ENCODE assay signal across 22 cellular contexts in the genomic region with DNA sequence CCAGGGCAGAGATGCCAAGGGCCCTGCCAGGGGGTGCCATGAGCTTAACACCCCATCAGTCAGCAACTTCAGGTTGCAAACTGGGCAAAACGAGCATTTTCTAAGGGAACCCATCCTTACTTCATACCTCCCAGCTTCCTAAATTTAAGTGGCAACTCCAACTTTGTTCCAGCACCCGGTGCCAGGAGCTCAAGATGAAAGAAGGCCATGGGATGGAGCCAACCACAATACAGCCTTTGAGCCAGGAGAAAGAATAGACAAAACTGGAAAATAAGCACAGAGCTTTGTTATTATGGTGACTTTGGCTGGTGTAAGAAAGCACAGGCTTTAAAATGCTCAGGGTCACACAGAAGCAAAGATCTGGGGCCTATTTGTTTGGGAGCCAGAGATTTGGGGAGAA.
DNase-seq lines count a peak whose midpoint lies in the region; TF ChIP-seq lines count a peak whose summit lies in the region.
"Had no signal": no experiment of that assay in that cellular context is flagged by ENCODE, and none has a peak within 500 bp of the region (broad histone marks: within the 10 kb centered on the region; RNA-seq: fewer than 3 reads in every experiment).

No MANE protein-coding gene starts in this region.

- H3K9me3 ChIP-seq in right atrium auricular region (peaks cover 0 to 10% of the 10 kb centered on the region in 2 donors), sigmoid colon (no peaks in the 10 kb centered on the region), tibial artery (peaks cover 0 to 12% (median 9%) of the 10 kb centered on the region in 3 donors)
- H3K9me3 ChIP-seq: SJCRH30 had no signal

- no peak overlapping the region for H3K27ac ChIP-seq in right atrium auricular region
- peak overlapping the region in 3 of 4 donors; percentile 26 to 38 (median 36) for H3K27ac ChIP-seq in sigmoid colon
- H3K27ac ChIP-seq in tibial artery, result peak overlapping the region in 1 of 2 donors; percentile 45
- H3K27ac ChIP-seq: BLaER1 treated with 17β-estradiol and CSF1 and Interleukin-3, amounts not matched to agents 10 nM and 100 nM; GM23248; SJCRH30 had no signal

- WGBS in sigmoid colon, 2 donors, result 41 to 64% methylated on average over 2 of the region's 2 CpGs

- intact Hi-C loops in cardiac septum (cut with DNase I) (no loop called here), sigmoid colon (cut with DNase I) (no loop called here), tibial artery (cut with DNase I; ENCODE audit: low total_unique reads) (no loop called here)

- TF ChIP-seq CTCF in right atrium auricular region (IDR thresholded peaks at IDR 0.05) (no peak), sigmoid colon (IDR thresholded peaks at IDR 0.05) (no peak), tibial artery (IDR thresholded peaks at IDR 0.05) (no peak)

- H3K4me3 ChIP-seq in right atrium auricular region (no peak overlapping the region), sigmoid colon (no peak overlapping the region), tibial artery (no peak overlapping the region)
- H3K4me3 ChIP-seq: BLaER1 treated with 17β-estradiol and CSF1 and Interleukin-3, amounts not matched to agents 10 nM and 100 nM; GM23248; K562; SJCRH30 had no signal

- H3K36me3 ChIP-seq in right atrium auricular region (no peaks in the 10 kb centered on the region), sigmoid colon (no peaks in the 10 kb centered on the region), tibial artery (no peaks in the 10 kb centered on the region)
- H3K36me3 ChIP-seq: BLaER1 treated with 17β-estradiol and CSF1 and Interleukin-3, amounts not matched to agents 10 nM and 100 nM; SJCRH30 had no signal

- peak; percentile 32 for DNase-seq in right atrium auricular region (ENCODE audit: low spot score)
- DNase-seq in cardiac septum (ENCODE audit: low spot score), result no peak
- DNase-seq in globus pallidus (ENCODE audit: low spot score), result peak; percentile 17
- no peak for DNase-seq in sigmoid colon
- no peak for DNase-seq in activated T-cell treated with anti-CD3 and anti-CD28 coated beads, Interleukin-2, amount 50 U/mL, for 48 hours
- DNase-seq in AG08396 (ENCODE audit: low spot score), result no peak
- DNase-seq in tibial artery, result no peak
- DNase-seq: AML-193; CD4-positive, alpha-beta T cell; GM23248; H7; Kasumi-1; MV-4-11; NCI-H1105; NCI-H1436 treated with DMSO at 0.1 percent for 48 hours; NCI-H187 treated with DMSO at 0.1 percent for 48 hours; NCI-H446; NCI-H524 treated with DMSO at 0.1 percent for 48 hours; NCI-H774; SJCRH30 had no signal

- H3K27me3 ChIP-seq in right atrium auricular region (no peaks in the 10 kb centered on the region), sigmoid colon (no peaks in the 10 kb centered on the region), tibial artery (no peaks in the 10 kb centered on the region)
- H3K27me3 ChIP-seq: BLaER1 treated with 17β-estradiol and CSF1 and Interleukin-3, amounts not matched to agents 10 nM and 100 nM; SJCRH30 had no signal

- no peak for TF ChIP-seq POLR2A in sigmoid colon (IDR thresholded peaks at IDR 0.05)

- no peak for TF ChIP-seq EP300 in sigmoid colon (IDR thresholded peaks at IDR 0.05)

- H3K4me1 ChIP-seq in right atrium auricular region (no peaks in the 10 kb centered on the region), sigmoid colon (peaks cover 0 to 25% (median 19%) of the 10 kb centered on the region in 4 donors), tibial artery (peaks cover 0 to 27% (median 25%) of the 10 kb centered on the region in 4 donors)

Comparison
In these comparisons a context has a peak if more than half of its experiments do, and no peak if none do; other contexts are left out.
1. DNase-seq: peak in right atrium auricular region (single experiment) and globus pallidus (single experiment); none in cardiac septum (single experiment), sigmoid colon (single experiment), activated T-cell treated with anti-CD3 and anti-CD28 coated beads, Interleukin-2, amount 50 U/mL, for 48 hours (0 of 2), AG08396 (single experiment) and tibial artery (0 of 2).
2. H3K27ac ChIP-seq: peak in sigmoid colon (3 of 4); none in right atrium auricular region (0 of 2).